8 cellular contexts compared by ENCODE assay signal in the genomic region with DNA sequence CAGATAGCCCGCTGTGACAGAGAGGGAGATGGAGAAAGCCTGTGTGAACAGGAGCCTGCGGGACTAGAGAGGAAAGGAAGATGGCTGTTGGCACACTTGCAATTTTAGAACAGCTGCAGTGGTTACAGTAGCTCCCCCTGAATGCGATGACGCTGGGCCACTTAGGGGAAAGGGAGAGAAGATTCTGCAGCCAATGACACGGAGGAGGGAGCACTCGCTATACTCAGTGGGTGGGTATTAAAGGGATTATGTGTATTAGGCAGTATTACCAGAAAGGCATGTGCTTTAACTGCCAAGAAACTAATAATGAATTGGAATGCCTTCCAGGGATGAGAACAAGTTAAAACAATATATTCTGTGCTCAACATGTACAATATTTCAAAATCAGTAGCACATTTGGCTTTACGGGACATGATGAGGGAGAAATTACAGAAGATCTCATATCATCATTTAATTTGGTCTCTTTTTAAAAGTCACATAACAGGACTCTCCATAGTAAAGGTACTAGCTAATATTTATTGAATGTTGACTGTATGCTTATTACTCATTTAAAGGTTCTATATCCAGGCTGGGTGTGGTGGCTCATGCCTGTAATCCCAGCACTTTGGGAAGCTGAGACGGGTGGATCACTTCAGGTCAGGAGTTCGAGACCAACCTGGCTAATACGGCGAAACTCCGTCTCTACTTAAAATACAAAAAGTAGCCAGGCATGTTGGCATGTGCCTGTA. TPM values are rescaled to one million over a fixed set of nuclear protein-coding genes. Genes with fewer than 3 reads are reported as not detected.
DNase-seq lines count a peak whose midpoint lies in the region; ATAC-seq and TF ChIP-seq lines count a peak whose summit lies in the region.

No MANE protein-coding gene starts in this region.

- CTCF ChIA-PET in AG04449 (lab: Yijun Ruan, JAX): no interaction called here

- no peak for ATAC-seq in HG03457 (IDR thresholded peaks at IDR 0.05; ENCODE audit: unreplicated experiment)

- H3K4me3 ChIP-seq in AG04449 (ENCODE audit: low read depth, low read length): peak overlapping the region; percentile 6; the same call in 1 of the 2 replicates

- DNase-seq in AG04449 (ENCODE audit: low read depth, low spot score): no peak
- DNase-seq in M059J (ENCODE audit: low read depth): peak; percentile 20
- DNase-seq in astrocyte of the hippocampus (ENCODE audit: low read depth, low spot score): peak; percentile 79
- peak; percentile 99 for DNase-seq in iris pigment epithelial cell (ENCODE audit: low read depth)
- no peak for DNase-seq in NOMO-1 (lab: John Stamatoyannopoulos, UW; ENCODE audit: unreplicated experiment in 2 of 2)
- DNase-seq in glomerular visceral epithelial cell (ENCODE audit: extremely low spot score): no peak
- DNase-seq in middle frontal gyrus (ENCODE audit: extremely low spot score, low spot score): no peak

- no peak for TF ChIP-seq CTCF in AG04449 (IDR thresholded peaks at IDR 0.05; ENCODE audit: insufficient read depth, low read length, missing control alignments)

- POLR2A ChIA-PET in AG04449 (lab: Yijun Ruan, JAX): interaction anchor here (0.8 kb wide), 1 partner anchor 36 kb away, joined by 3 read pairs; the partner anchor contains the start of gene FOS

RNA-seq across cellular contexts. Expression of gene FOS, which starts 35.9 kb away (rescaled TPM):
- total RNA-seq in M059J (2014; rRNA removed; shearing (Covaris generic)): 24.0 and 31.6 TPM in 2 replicates

Comparison
In these comparisons a context has a peak if more than half of its experiments do, and no peak if none do; other contexts are left out.
1. DNase-seq: peak in M059J (single experiment), astrocyte of the hippocampus (single experiment) and iris pigment epithelial cell (single experiment); none in AG04449 (single experiment), NOMO-1 (0 of 2), glomerular visceral epithelial cell (single experiment) and middle frontal gyrus (single experiment).